10 cellular contexts compared by ENCODE assay signal in the genomic region with DNA sequence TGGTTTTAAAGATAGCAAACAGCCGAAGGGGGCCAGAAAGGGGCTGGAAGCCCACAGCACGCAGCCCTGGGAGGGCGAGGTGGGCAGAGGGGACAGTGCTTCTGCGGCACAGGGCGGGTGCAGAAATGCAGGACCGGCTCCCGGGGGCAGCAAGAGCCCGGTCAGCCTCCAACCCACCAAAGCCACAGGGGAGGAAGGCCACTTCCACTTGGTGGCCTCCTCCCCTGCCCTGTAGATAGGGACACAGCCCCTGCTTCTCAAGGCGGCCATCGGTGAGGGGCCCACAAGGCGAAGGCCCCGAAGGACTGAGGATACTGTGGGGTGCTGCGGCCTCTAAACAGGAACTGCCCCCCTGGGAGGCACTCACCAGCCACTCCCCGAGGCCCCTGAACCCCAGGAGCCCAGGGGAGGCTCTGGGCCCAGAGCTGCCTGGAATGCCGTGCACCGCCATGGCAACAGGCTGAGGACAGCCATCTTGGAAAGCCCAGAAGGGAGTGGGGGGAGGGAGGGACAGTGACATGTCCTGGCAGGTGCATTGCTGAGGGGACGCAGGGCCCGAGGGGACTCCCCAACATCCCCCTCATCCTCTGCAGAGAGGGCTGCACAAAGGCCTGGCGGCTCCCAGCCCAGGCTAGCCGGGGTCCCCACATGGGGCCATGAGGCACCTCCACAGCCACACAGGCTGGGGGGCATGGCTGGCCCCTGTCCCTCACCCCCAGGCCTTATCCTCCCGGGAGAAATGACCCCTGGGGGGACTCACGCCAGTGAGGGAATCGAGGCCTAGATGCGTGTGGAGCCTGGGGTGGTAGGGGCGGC.
DNase-seq lines count a peak whose midpoint lies in the region; ATAC-seq and TF ChIP-seq lines count a peak whose summit lies in the region.
"Had no signal": no experiment of that assay in that cellular context is flagged by ENCODE, and none has a peak within 500 bp of the region (broad histone marks: within the 10 kb centered on the region; RNA-seq: fewer than 3 reads in every experiment).

No MANE protein-coding gene starts in this region.

- H3K27ac ChIP-seq in adrenal gland (peak overlapping the region in 4 of 5 donors; percentile 9 to 91 (median 82)), mucosa of rectum (ENCODE audit: low read depth in 2 of 2, low read length in 2 of 2) (peak overlapping the region; percentile 65 to 83), uterus (peak overlapping the region; percentile 94)
- H3K27ac ChIP-seq: foreskin keratinocyte had no signal

- H3K4me3 ChIP-seq in adrenal gland (no peak overlapping the region), mucosa of rectum (ENCODE audit: low read length in 2 of 2) (no peak overlapping the region), uterus (no peak overlapping the region)

- no peak for ATAC-seq in Right ventricle myocardium superior (ENCODE audit: poor library complexity)
- ATAC-seq in HG03159 (IDR thresholded peaks at IDR 0.05; ENCODE audit: unreplicated experiment) = no peak
- no peak for ATAC-seq in GM18858 (IDR thresholded peaks at IDR 0.05; ENCODE audit: unreplicated experiment)

- peaks cover 17 to 50% of the 10 kb centered on the region in 2 donors for H3K4me1 ChIP-seq in adrenal gland (replicated peaks in 1 of 2)
- H3K4me1 ChIP-seq in mucosa of rectum (ENCODE audit: control insufficient read depth in 2 of 2, insufficient read depth in 2 of 2, low read length in 2 of 2) = peaks cover 28 to 37% of the 10 kb centered on the region in 2 donors
- peaks cover 12 to 43% of the 10 kb centered on the region in 2 donors for H3K4me1 ChIP-seq in uterus

- H3K36me3 ChIP-seq in adrenal gland (replicated peaks in 1 of 2) (peaks cover 0 to 13% of the 10 kb centered on the region in 2 donors), mucosa of rectum (ENCODE audit: control insufficient read depth in 2 of 2, insufficient read depth in 2 of 2, low read length in 2 of 2) (peaks cover 20 to 38% of the 10 kb centered on the region in 2 donors), uterus (no peaks in the 10 kb centered on the region)

- peak overlapping the region in 1 of 2 donors; percentile 16 for H3K9ac ChIP-seq in mucosa of rectum (ENCODE audit: low read depth in 1 of 2, low read length in 2 of 2)

- 64 to 77% (median 73%) methylated on average over 11 to 25 of the region's 25 CpGs for WGBS in adrenal gland, 4 donors

- TF ChIP-seq CTCF in adrenal gland (IDR thresholded peaks at IDR 0.05) (no peak), uterus (IDR thresholded peaks at IDR 0.05) (no peak)

- DNase-seq in Right ventricle myocardium superior = peak; percentile 36
- DNase-seq in cardiac septum (ENCODE audit: low spot score) = no peak
- DNase-seq in adrenal gland = no peak
- no peak for DNase-seq in uterus
- no peak for DNase-seq in NCI-H69 (lab: John Stamatoyannopoulos, UW)
- DNase-seq: foreskin keratinocyte, NCI-H82 had no signal

- H3K9me3 ChIP-seq in adrenal gland (replicated peaks in 1 of 3) (no peaks in the 10 kb centered on the region), mucosa of rectum (ENCODE audit: control insufficient read depth in 2 of 2, low read length in 2 of 2) (no peaks in the 10 kb centered on the region), uterus (no peaks in the 10 kb centered on the region)

- TF ChIP-seq POLR2A in adrenal gland (IDR thresholded peaks at IDR 0.05) (no peak), uterus (IDR thresholded peaks at IDR 0.05) (no peak)

- H3K27me3 ChIP-seq in adrenal gland = no peaks in the 10 kb centered on the region
- H3K27me3 ChIP-seq in mucosa of rectum (ENCODE audit: control insufficient read depth in 2 of 2, insufficient read depth in 2 of 2, low read length in 2 of 2) = no peaks in the 10 kb centered on the region
- H3K27me3 ChIP-seq in uterus = no peaks in the 10 kb centered on the region
- H3K27me3 ChIP-seq: foreskin keratinocyte had no signal

- intact Hi-C loops in Right ventricle myocardium superior (cut with DNase I) = no loop called here
- intact Hi-C loops in cardiac septum (cut with DNase I) = loop anchor here (2.0 kb wide), 1 partner anchor 60 kb away; no protein-coding TSS in a partner anchor
- intact Hi-C loops in adrenal gland (cut with DNase I) = no loop called here
- intact Hi-C loops in uterus (cut with DNase I; ENCODE audit: low total_unique reads) = no loop called here
